8 cellular contexts compared by ENCODE assay signal in genomic region chr3:23811117-23811487, GRCh38. TPM values are rescaled to one million over a fixed set of nuclear protein-coding genes. Genes with fewer than 3 reads are reported as not detected.
DNase-seq lines count a peak whose midpoint lies in the region; ATAC-seq and TF ChIP-seq lines count a peak whose summit lies in the region.

No MANE protein-coding gene starts in this region.

- H3K9me3 ChIP-seq in PC-9 (ENCODE audit: insufficient read depth, low read depth), result no peaks in the 10 kb centered on the region

- peak overlapping the region; percentile 97 for H3K4me3 ChIP-seq in PC-9

- no peak for ATAC-seq in GM18520 (IDR thresholded peaks at IDR 0.05; ENCODE audit: unreplicated experiment)

- H3K79me2 ChIP-seq in PC-9 (ENCODE audit: low read depth), result peaks cover 98% of the 10 kb centered on the region

- H3K27me3 ChIP-seq in PC-9 (ENCODE audit: insufficient read depth, low read depth), result no peaks in the 10 kb centered on the region

- peak overlapping the region; percentile 69 for H3K27ac ChIP-seq in PC-9

- peaks cover 48% of the 10 kb centered on the region for H3K4me1 ChIP-seq in PC-9 (replicated peaks; ENCODE audit: insufficient read depth)

- CTCF ChIA-PET in PC-9 (lab: Charles Lee), result no interaction called here

- H3K27ac Mint-ChIP-seq in activated CD4-positive, alpha-beta T cell treated with anti-CD3 and anti-CD28 coated beads, Interleukin-2, amount 10 ng/mL, durations not matched to agents 24 days and 14 days, result peak overlapping the region; percentile 96
- H3K27ac Mint-ChIP-seq in endothelial cell (ENCODE audit: unreplicated experiment) (peak overlapping the region; percentile 90), neural crest cell (ENCODE audit: unreplicated experiment) (peak overlapping the region; percentile 98)

- no peaks in the 10 kb centered on the region for H3K27me3 Mint-ChIP-seq in activated CD4-positive, alpha-beta T cell treated with anti-CD3 and anti-CD28 coated beads, Interleukin-2, amount 10 ng/mL, durations not matched to agents 24 days and 14 days
- peaks cover 7% of the 10 kb centered on the region for H3K27me3 Mint-ChIP-seq in endothelial cell (ENCODE audit: unreplicated experiment)
- H3K27me3 Mint-ChIP-seq in neural crest cell (ENCODE audit: low read depth), result no peaks in the 10 kb centered on the region

- H3K36me3 ChIP-seq in PC-9 (ENCODE audit: low read depth), result peaks cover 51% of the 10 kb centered on the region

- intact Hi-C loops in activated CD4-positive, alpha-beta T cell treated with anti-CD3 and anti-CD28 coated beads, Interleukin-2, amount 10 ng/mL, durations not matched to agents 24 days and 14 days (cut with micrococcal nuclease), result loop anchor here (2.0 kb wide), 2 partner anchors 20 to 70 kb away; no protein-coding TSS in a partner anchor
- intact Hi-C loops in PC-9 (cut with micrococcal nuclease; ENCODE audit: unreplicated experiment), result no loop called here

- no TSS peak for BruUV-seq in PC-9 (replicated peaks; lab: Mats Ljungman, UMichigan)

- H3K9me2 ChIP-seq in PC-9 (ENCODE audit: insufficient read depth), result no peaks in the 10 kb centered on the region

- H3K9me3 Mint-ChIP-seq in activated CD4-positive, alpha-beta T cell treated with anti-CD3 and anti-CD28 coated beads, Interleukin-2, amount 10 ng/mL, durations not matched to agents 24 days and 14 days, result peaks cover 3% of the 10 kb centered on the region
- H3K9me3 Mint-ChIP-seq in endothelial cell (ENCODE audit: unreplicated experiment), result no peaks in the 10 kb centered on the region
- H3K9me3 Mint-ChIP-seq in neural crest cell, result no peaks in the 10 kb centered on the region

- TF ChIP-seq CTCF in PC-9 (conservative IDR thresholded peaks at IDR 0.05) (no peak), endothelial cell (IDR thresholded peaks at IDR 0.05; ENCODE audit: unreplicated experiment) (no peak), neural crest cell (conservative IDR thresholded peaks at IDR 0.05) (no peak)

- H3K36me3 Mint-ChIP-seq in activated CD4-positive, alpha-beta T cell treated with anti-CD3 and anti-CD28 coated beads, Interleukin-2, amount 10 ng/mL, durations not matched to agents 24 days and 14 days (ENCODE audit: low read depth), result peaks cover 30% of the 10 kb centered on the region
- peaks cover 15% of the 10 kb centered on the region for H3K36me3 Mint-ChIP-seq in endothelial cell (ENCODE audit: low read depth, unreplicated experiment)
- H3K36me3 Mint-ChIP-seq in neural crest cell (ENCODE audit: low read depth), result peaks cover 14% of the 10 kb centered on the region

- peaks cover 17% of the 10 kb centered on the region for H3F3A ChIP-seq in PC-9 (ENCODE audit: insufficient read depth, low read depth)

- POLR2A ChIA-PET in PC-9 (lab: Charles Lee; ENCODE audit: unreplicated experiment), result no interaction called here

- peak overlapping the region; percentile 70; the same call in 1 of the 2 replicates for H2AFZ ChIP-seq in PC-9

- peak overlapping the region; percentile 92 for H3K4me3 Mint-ChIP-seq in activated CD4-positive, alpha-beta T cell treated with anti-CD3 and anti-CD28 coated beads, Interleukin-2, amount 10 ng/mL, durations not matched to agents 24 days and 14 days
- H3K4me3 Mint-ChIP-seq in endothelial cell (ENCODE audit: unreplicated experiment) (peak overlapping the region; percentile 94), neural crest cell (peak overlapping the region; percentile 93)

- peaks cover 56% of the 10 kb centered on the region for H3K4me1 Mint-ChIP-seq in activated CD4-positive, alpha-beta T cell treated with anti-CD3 and anti-CD28 coated beads, Interleukin-2, amount 10 ng/mL, durations not matched to agents 24 days and 14 days
- H3K4me1 Mint-ChIP-seq in endothelial cell (ENCODE audit: unreplicated experiment), result peaks cover 43% of the 10 kb centered on the region
- H3K4me1 Mint-ChIP-seq in neural crest cell, result peaks cover 55% of the 10 kb centered on the region

- peaks cover 30% of the 10 kb centered on the region for H4K20me1 ChIP-seq in PC-9 (ENCODE audit: insufficient read depth)

- no peak for DNase-seq in activated CD4-positive, alpha-beta T cell treated with anti-CD3 and anti-CD28 coated beads, Interleukin-2, amount 10 ng/mL, durations not matched to agents 24 days and 14 days
- DNase-seq in activated CD4-positive, alpha-beta T cell treated with anti-CD3 and anti-CD28 coated beads for 4 hours, result no peak
- DNase-seq in PC-9, result no peak
- DNase-seq in endothelial cell (ENCODE audit: low spot score), result no peak
- DNase-seq in neural crest cell (ENCODE audit: low read depth, low spot score), result no peak
- no peak for DNase-seq in effector CD4-positive, alpha-beta T cell
- DNase-seq in inferior parietal cortex (ENCODE audit: extremely low spot score), result no peak

- peak overlapping the region; percentile 92 for H3K4me2 ChIP-seq in PC-9

RNA-seq across cellular contexts. Expression of gene UBE2E1, which starts 5.3 kb away (rescaled TPM):
- total RNA-seq in activated CD4-positive, alpha-beta T cell treated with anti-CD3 and anti-CD28 coated beads, Interleukin-2, amount 10 ng/mL, durations not matched to agents 24 days and 14 days, result 72.6 and 79.5 TPM in 2 replicates
- total RNA-seq in PC-9 (2021), result 65.6 and 102 TPM in 2 replicates
- total RNA-seq in endothelial cell (ENCODE audit: unreplicated experiment), result 129 TPM
- total RNA-seq in neural crest cell, result 86.2 and 89.9 TPM in 2 replicates
